In the genomic region with DNA sequence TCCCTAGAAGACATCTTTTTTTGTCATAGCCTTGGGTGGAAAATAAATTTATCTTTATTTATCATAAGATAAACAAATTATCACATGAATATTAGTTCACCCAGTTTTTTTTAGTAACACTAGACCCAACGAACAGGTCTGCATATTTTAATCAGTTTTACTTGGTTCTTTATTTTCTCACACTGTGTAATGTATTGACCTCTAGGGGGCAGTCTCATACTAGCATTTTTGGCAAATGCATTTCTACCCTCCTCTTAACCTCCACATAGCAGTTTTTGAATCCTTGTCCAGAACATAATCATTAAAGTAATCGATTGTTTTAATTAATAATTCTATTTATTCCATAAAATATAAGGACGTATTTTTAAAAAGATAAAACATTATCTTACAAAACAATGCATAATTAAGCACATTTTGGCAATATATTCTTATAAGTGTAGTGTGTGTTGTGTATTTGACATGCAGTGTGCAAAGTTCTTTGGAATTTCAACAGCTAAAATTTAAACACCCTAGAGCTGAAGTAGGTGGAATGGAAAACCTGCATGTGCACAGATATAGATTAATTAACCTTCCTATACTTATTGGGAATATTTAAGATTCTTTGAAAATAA, we compare ENCODE assay signal across 10 cellular contexts. TPM values are rescaled to one million over a fixed set of nuclear protein-coding genes. Genes with fewer than 3 reads are reported as not detected.
A peak's percentile ranks its signal among the peaks of the same experiment; 100 is the strongest.
DNase-seq lines count a peak whose midpoint lies in the region; ATAC-seq and TF ChIP-seq lines count a peak whose summit lies in the region.
"Had no signal": no experiment of that assay in that cellular context is flagged by ENCODE, and none has a peak within 500 bp of the region (broad histone marks: within the 10 kb centered on the region; RNA-seq: fewer than 3 reads in every experiment).

No MANE protein-coding gene starts in this region.

- H3K36me3 ChIP-seq in SJCRH30 (no peaks in the 10 kb centered on the region), fibroblast of lung (ENCODE audit: control insufficient read depth, insufficient read depth, low read length) (no peaks in the 10 kb centered on the region), ovary (no peaks in the 10 kb centered on the region)
- H3K36me3 ChIP-seq: BLaER1 had no signal

- H3K9ac ChIP-seq in fibroblast of lung (ENCODE audit: insufficient read depth, low read length), result no peak overlapping the region
- H3K9ac ChIP-seq: BLaER1 had no signal

- H3K27ac ChIP-seq in SJCRH30, result no peak overlapping the region; the same call in 1 of the 2 replicates
- no peak overlapping the region for H3K27ac ChIP-seq in fibroblast of lung (ENCODE audit: insufficient read depth, low read length)
- no peak overlapping the region for H3K27ac ChIP-seq in ovary
- H3K27ac ChIP-seq: BLaER1 had no signal

- no peak overlapping the region for H2AFZ ChIP-seq in fibroblast of lung (ENCODE audit: low read length)

- H3K4me3 ChIP-seq in SJCRH30, result no peak overlapping the region
- no peak overlapping the region for H3K4me3 ChIP-seq in fibroblast of lung (replicated peaks in 1 of 4; ENCODE audit: control extremely low read depth in 1 of 4, insufficient read depth in 1 of 4, low read depth in 3 of 4, low read length in 4 of 4)
- H3K4me3 ChIP-seq in ovary, result no peak overlapping the region
- H3K4me3 ChIP-seq: BLaER1 had no signal

- no peak for TF ChIP-seq POLR2A in ovary (IDR thresholded peaks at IDR 0.05)

- ATAC-seq in HG02588 (IDR thresholded peaks at IDR 0.05; ENCODE audit: unreplicated experiment), result peak; percentile 85

- TF ChIP-seq CTCF in fibroblast of lung (conservative IDR thresholded peaks at IDR 0.05 in 1 of 2, IDR thresholded peaks at IDR 0.05 in 1 of 2; ENCODE audit: low read depth in 1 of 2, low read length in 2 of 2) (peak; percentile 57 to 60), ovary (IDR thresholded peaks at IDR 0.05) (peak; percentile 41 to 48 (median 45))

- no peak overlapping the region for H3K4me2 ChIP-seq in fibroblast of lung (ENCODE audit: extremely low read depth, insufficient read depth, low read length)
- H3K4me2 ChIP-seq: BLaER1 had no signal

- WGBS in ovary, 3 donors, result 2 to 5% (median 4%) methylated on average over 3 of the region's 3 CpGs

- H3K9me3 ChIP-seq in SJCRH30 (replicated peaks) (no peaks in the 10 kb centered on the region), fibroblast of lung (ENCODE audit: control insufficient read depth, insufficient read depth, low read depth, low read length) (no peaks in the 10 kb centered on the region), ovary (no peaks in the 10 kb centered on the region)
- H3K9me3 ChIP-seq: BLaER1 had no signal

- intact Hi-C loops in ovary (cut with DNase I), result loop anchor here in 1 of 4 donors (10.0 kb wide), 1 partner anchor 842 kb away; no protein-coding TSS in a partner anchor

- no peaks in the 10 kb centered on the region for H4K20me1 ChIP-seq in fibroblast of lung (ENCODE audit: control insufficient read depth, extremely low read depth, insufficient read depth, low read length)
- H4K20me1 ChIP-seq: BLaER1 had no signal

- DNase-seq in NCI-H1436 (lab: John Stamatoyannopoulos, UW) (peak; percentile 74), NCI-H1436 treated with DMSO at 0.1 percent for 48 hours (lab: John Stamatoyannopoulos, UW) (no peak), NAMALWA (ENCODE audit: low spot score) (peak; percentile 76), SJCRH30 (peak; percentile 20 to 86), fibroblast of lung (ENCODE audit: low read depth in 2 of 2) (peak; percentile 52 to 80), ovary (no peak), ecto neural progenitor cell (ENCODE audit: low spot score) (no peak)

- H3K4me1 ChIP-seq in SJCRH30 (peaks cover 11% of the 10 kb centered on the region), fibroblast of lung (ENCODE audit: control insufficient read depth, extremely low read depth, insufficient read depth, low read length) (no peaks in the 10 kb centered on the region), ovary (ENCODE audit: insufficient read depth) (no peaks in the 10 kb centered on the region)
- H3K4me1 ChIP-seq: BLaER1 had no signal

- H3K27me3 ChIP-seq in SJCRH30 (no peaks in the 10 kb centered on the region), fibroblast of lung (ENCODE audit: control insufficient read depth, insufficient read depth, low read length) (no peaks in the 10 kb centered on the region), ovary (no peaks in the 10 kb centered on the region)
- H3K27me3 ChIP-seq: BLaER1 had no signal

- TF ChIP-seq EP300 in ovary (IDR thresholded peaks at IDR 0.05), result no peak

- H3K79me2 ChIP-seq in fibroblast of lung (ENCODE audit: control insufficient read depth, insufficient read depth, low read length), result no peaks in the 10 kb centered on the region

RNA-seq across cellular contexts. Expression of a gene that starts 31.6 kb away (rescaled TPM):
- total RNA-seq in SJCRH30 (2014; rRNA removed; shearing (Covaris generic)), result 6.6 and 7.4 TPM in 2 replicates
- total RNA-seq in fibroblast of lung (0.77 and 1.3 TPM in 2 replicates), ovary (10 to 100 TPM in 1 of 7 donors, under 1 TPM in 6; 0.05 to 18.8 (median 0.23) TPM)
- polyA plus RNA-seq in fibroblast of lung (1.2 and 7.7 TPM in 2 replicates), ovary (under 1 TPM; 0.13 to 0.60 TPM)
- polyA plus RNA-seq in fibroblast of lung (2012), result 0.61 and 4.0 TPM in 2 replicates
- 0.22 and 2.6 TPM in 2 replicates for polyA minus RNA-seq in fibroblast of lung (ENCODE audit: low replicate concordance)
- total RNA-seq: activated naive CD4-positive, alpha-beta T cell treated with anti-CD3 and anti-CD28 coated beads, Interleukin-2, amount 50 U/mL, for 72 hours had no signal

Comparison
In these comparisons a context has a peak if more than half of its experiments do, and no peak if none do; other contexts are left out.
1. DNase-seq: peak in NCI-H1436 (single experiment), NAMALWA (single experiment), SJCRH30 (2 of 2) and fibroblast of lung (2 of 2); none in NCI-H1436 treated with DMSO at 0.1 percent for 48 hours (single experiment), ovary (0 of 5) and ecto neural progenitor cell (single experiment).